ENCODE assay signal across 8 cellular contexts in the genomic region with DNA sequence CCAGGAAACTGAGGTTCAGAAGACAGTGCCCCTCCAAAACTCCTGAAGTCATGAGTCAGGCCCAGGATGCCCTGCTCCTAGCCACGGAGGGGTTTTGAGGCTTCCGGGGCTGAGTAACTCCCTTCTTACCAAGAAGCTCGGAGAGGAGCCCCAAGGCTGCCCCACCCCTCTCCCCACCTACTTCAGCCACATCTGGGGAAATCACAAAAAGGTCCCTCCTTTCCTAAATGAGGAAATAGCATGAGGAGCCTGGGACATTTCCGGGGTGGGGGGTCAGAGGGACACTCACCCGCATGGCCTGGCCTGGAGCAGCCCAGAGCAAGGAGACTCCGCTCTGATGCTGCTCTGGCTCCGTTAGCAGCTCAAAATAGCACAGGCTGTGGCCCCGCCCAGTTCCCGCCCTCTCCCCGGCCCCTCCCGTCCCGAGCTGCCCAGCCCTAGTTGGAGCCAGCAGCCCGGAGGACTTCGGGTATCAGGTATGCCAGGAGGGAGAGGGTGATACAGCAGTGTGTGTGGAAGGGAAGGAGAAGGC. TPM values are rescaled to one million over a fixed set of nuclear protein-coding genes. Genes with fewer than 3 reads are reported as not detected.
DNase-seq lines count a peak whose midpoint lies in the region; ATAC-seq and TF ChIP-seq lines count a peak whose summit lies in the region.

No MANE protein-coding gene starts in this region.

- H3K36me3 Mint-ChIP-seq in Calu3 (ENCODE audit: insufficient read depth, unreplicated experiment): peaks cover 4% of the 10 kb centered on the region
- H3K36me3 Mint-ChIP-seq in activated CD8-positive, alpha-beta T cell treated with anti-CD3 and anti-CD28 coated beads for 36 hours (ENCODE audit: low read depth): no peaks in the 10 kb centered on the region

- H3K4me3 ChIP-seq in ectodermal cell (ENCODE audit: insufficient read depth, low read depth, low read length): no peak overlapping the region
- H3K4me3 ChIP-seq in mucosa of rectum (ENCODE audit: low read length in 2 of 2): peak overlapping the region; percentile 11 to 74

- POLR2A ChIA-PET in activated CD8-positive, alpha-beta T cell treated with anti-CD3 and anti-CD28 coated beads for 36 hours (lab: Charles Lee): interaction anchor here (0.5 to 4.1 kb wide), 13 partner anchors 8 to 190 kb away, joined by 3 to 22 read pairs (median 4); a partner anchor contains a TSS

- H3K27ac ChIP-seq in ectodermal cell (ENCODE audit: insufficient read depth, low read depth, low read length, poor library complexity, severe bottlenecking): peak overlapping the region; percentile 70
- H3K27ac ChIP-seq in mucosa of rectum (ENCODE audit: low read depth in 2 of 2, low read length in 2 of 2): peak overlapping the region; percentile 34 to 87

- BruUV-seq in Calu3 (replicated peaks; lab: Mats Ljungman, UMichigan): no TSS peak

- peak; percentile 74 for ATAC-seq in activated CD8-positive, alpha-beta T cell treated with anti-CD3 and anti-CD28 coated beads for 36 hours

- no peak for TF ChIP-seq CTCF in Calu3 (IDR thresholded peaks at IDR 0.05; ENCODE audit: unreplicated experiment)
- no peak for TF ChIP-seq CTCF in activated CD8-positive, alpha-beta T cell treated with anti-CD3 and anti-CD28 coated beads for 36 hours (IDR thresholded peaks at IDR 0.05)

- H3K4me1 Mint-ChIP-seq in Calu3 (ENCODE audit: low read depth, unreplicated experiment): peaks cover 33% of the 10 kb centered on the region
- H3K4me1 Mint-ChIP-seq in activated CD8-positive, alpha-beta T cell treated with anti-CD3 and anti-CD28 coated beads for 36 hours (ENCODE audit: low read depth): peaks cover 62% of the 10 kb centered on the region

- H3K27me3 ChIP-seq in ectodermal cell (ENCODE audit: control insufficient read depth, insufficient read depth, low read length, poor library complexity, severe bottlenecking): no peaks in the 10 kb centered on the region
- no peaks in the 10 kb centered on the region for H3K27me3 ChIP-seq in mucosa of rectum (ENCODE audit: control insufficient read depth in 2 of 2, insufficient read depth in 2 of 2, low read length in 2 of 2)

- 15 to 19% methylated on average over 14 of the region's 14 CpGs for WGBS in ectodermal cell, 2 experiments

- intact Hi-C loops in Calu3 (cut with micrococcal nuclease; ENCODE audit: unreplicated experiment): no loop called here
- intact Hi-C loops in activated CD8-positive, alpha-beta T cell treated with anti-CD3 and anti-CD28 coated beads for 36 hours (cut with micrococcal nuclease): no loop called here

- H3K9ac ChIP-seq in mucosa of rectum (ENCODE audit: low read depth in 1 of 2, low read length in 2 of 2): peak overlapping the region; percentile 30 to 68

- no peaks in the 10 kb centered on the region for H3K9me3 Mint-ChIP-seq in Calu3 (ENCODE audit: low read depth, unreplicated experiment)
- H3K9me3 Mint-ChIP-seq in activated CD8-positive, alpha-beta T cell treated with anti-CD3 and anti-CD28 coated beads for 36 hours: no peaks in the 10 kb centered on the region

- H3K36me3 ChIP-seq in ectodermal cell (ENCODE audit: control insufficient read depth, insufficient read depth, low read length) (no peaks in the 10 kb centered on the region), mucosa of rectum (ENCODE audit: control insufficient read depth in 2 of 2, insufficient read depth in 2 of 2, low read length in 2 of 2) (peaks cover 9 to 11% of the 10 kb centered on the region in 2 donors)

- H3K27me3 Mint-ChIP-seq in Calu3 (ENCODE audit: unreplicated experiment): no peaks in the 10 kb centered on the region
- H3K27me3 Mint-ChIP-seq in activated CD8-positive, alpha-beta T cell treated with anti-CD3 and anti-CD28 coated beads for 36 hours: no peaks in the 10 kb centered on the region

- DNase-seq in Calu3: peak; percentile 56
- DNase-seq in H4 (ENCODE audit: low spot score): peak; percentile 59
- peak; percentile 40 for DNase-seq in NCI-H524 treated with DMSO at 0.1 percent for 48 hours (lab: John Stamatoyannopoulos, UW)
- peak; percentile 96 for DNase-seq in activated CD8-positive, alpha-beta T cell treated with anti-CD3 and anti-CD28 coated beads for 36 hours
- peak; percentile 78 for DNase-seq in stimulated activated CD8-positive, alpha-beta memory T cell treated with anti-CD3 and anti-CD28 coated beads, Interleukin-4, amount 100 ng/mL, for 24 hours (ENCODE audit: low read depth)
- no peak for DNase-seq in RKO (ENCODE audit: low spot score)

- H3K4me1 ChIP-seq in ectodermal cell (ENCODE audit: control insufficient read depth, insufficient read depth, low read length) (peaks cover 36% of the 10 kb centered on the region), mucosa of rectum (ENCODE audit: control insufficient read depth in 2 of 2, insufficient read depth in 2 of 2, low read length in 2 of 2) (peaks cover 20 to 22% of the 10 kb centered on the region in 2 donors)

- H3K4me3 Mint-ChIP-seq in Calu3 (ENCODE audit: low read depth, unreplicated experiment): no peak overlapping the region
- peak overlapping the region; percentile 92 for H3K4me3 Mint-ChIP-seq in activated CD8-positive, alpha-beta T cell treated with anti-CD3 and anti-CD28 coated beads for 36 hours

- H3K27ac Mint-ChIP-seq in Calu3 (ENCODE audit: unreplicated experiment): no peak overlapping the region
- peak overlapping the region; percentile 99 for H3K27ac Mint-ChIP-seq in activated CD8-positive, alpha-beta T cell treated with anti-CD3 and anti-CD28 coated beads for 36 hours

- CTCF ChIA-PET in Calu3 (lab: Charles Lee): interaction anchor here (1.0 kb wide), 2 partner anchors 16 to 23 kb away, joined by 4 to 13 read pairs; no protein-coding TSS in a partner anchor
- CTCF ChIA-PET in activated CD8-positive, alpha-beta T cell treated with anti-CD3 and anti-CD28 coated beads for 36 hours (lab: Charles Lee): interaction anchor here (0.7 to 27.4 kb wide), 11 partner anchors 8 to 413 kb away, joined by 3 to 609 read pairs (median 5); a partner anchor contains a TSS

- H3K9me3 ChIP-seq in ectodermal cell (ENCODE audit: control insufficient read depth, low read length) (no peaks in the 10 kb centered on the region), mucosa of rectum (ENCODE audit: control insufficient read depth in 2 of 2, low read length in 2 of 2) (no peaks in the 10 kb centered on the region)

RNA-seq across cellular contexts. Expression of a gene that starts 40.1 kb away (rescaled TPM):
- total RNA-seq in Calu3 (2022): 89.9 and 123 TPM in 2 replicates
- total RNA-seq in H4 (2014; rRNA removed; shearing (Covaris generic)): 8.4 and 10.1 TPM in 2 replicates
- total RNA-seq in activated CD8-positive, alpha-beta T cell treated with anti-CD3 and anti-CD28 coated beads for 36 hours: 10 to 100 TPM; 27.5 to 29.4 TPM
- 33.1 TPM for polyA plus RNA-seq in ectodermal cell (2013, experiment 1 of 4)
- polyA plus RNA-seq in ectodermal cell (2013, experiment 2 of 4): 37.6 TPM
- polyA plus RNA-seq in ectodermal cell (2013, experiment 3 of 4): 25.2 TPM
- polyA plus RNA-seq in ectodermal cell (2013, experiment 4 of 4): 25.3 TPM
